Comparison of ENCODE assay signal across 1 cellular context in genomic region chr19:13138916-13139198, GRCh38.
TF ChIP-seq lines count a peak whose summit lies in the region.

No MANE protein-coding gene starts in this region.

TF ChIP-seq in GM23338, 12 proteins besides CTCF, POLR2A, EP300 and RAD21:
- TF ChIP-seq REST (IDR thresholded peaks at IDR 0.05; ENCODE audit: unreplicated experiment) (no peak), ZNF331 (CRISPR knock-in tag; IDR thresholded peaks at IDR 0.05; ENCODE audit: low read depth) (no peak), ZNF462 (CRISPR knock-in tag; IDR thresholded peaks at IDR 0.05) (no peak), POLR2AphosphoS5 (IDR thresholded peaks at IDR 0.05; ENCODE audit: low read depth) (no peak), STAT1 (IDR thresholded peaks at IDR 0.05; ENCODE audit: unreplicated experiment) (no peak), CREB1 (CRISPR knock-in tag; IDR thresholded peaks at IDR 0.05; ENCODE audit: low read depth) (no peak), NANOG (IDR thresholded peaks at IDR 0.05; ENCODE audit: borderline replicate concordance) (no peak), JUNB (IDR thresholded peaks at IDR 0.05; ENCODE audit: unreplicated experiment) (no peak), ZNF114 (CRISPR knock-in tag; IDR thresholded peaks at IDR 0.05) (no peak), EZH2 (IDR thresholded peaks at IDR 0.05; ENCODE audit: low read depth, unreplicated experiment) (no peak), EZH2phosphoT487 (IDR thresholded peaks at IDR 0.05; ENCODE audit: unreplicated experiment) (no peak)
- TF ChIP-seq, protein P1, sequence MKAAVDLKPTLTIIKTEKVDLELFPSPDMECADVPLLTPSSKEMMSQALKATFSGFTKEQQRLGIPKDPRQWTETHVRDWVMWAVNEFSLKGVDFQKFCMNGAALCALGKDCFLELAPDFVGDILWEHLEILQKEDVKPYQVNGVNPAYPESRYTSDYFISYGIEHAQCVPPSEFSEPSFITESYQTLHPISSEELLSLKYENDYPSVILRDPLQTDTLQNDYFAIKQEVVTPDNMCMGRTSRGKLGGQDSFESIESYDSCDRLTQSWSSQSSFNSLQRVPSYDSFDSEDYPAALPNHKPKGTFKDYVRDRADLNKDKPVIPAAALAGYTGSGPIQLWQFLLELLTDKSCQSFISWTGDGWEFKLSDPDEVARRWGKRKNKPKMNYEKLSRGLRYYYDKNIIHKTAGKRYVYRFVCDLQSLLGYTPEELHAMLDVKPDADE (IDR thresholded peaks at IDR 0.05): no peak
